1 cellular context compared by ENCODE assay signal in the genomic region with DNA sequence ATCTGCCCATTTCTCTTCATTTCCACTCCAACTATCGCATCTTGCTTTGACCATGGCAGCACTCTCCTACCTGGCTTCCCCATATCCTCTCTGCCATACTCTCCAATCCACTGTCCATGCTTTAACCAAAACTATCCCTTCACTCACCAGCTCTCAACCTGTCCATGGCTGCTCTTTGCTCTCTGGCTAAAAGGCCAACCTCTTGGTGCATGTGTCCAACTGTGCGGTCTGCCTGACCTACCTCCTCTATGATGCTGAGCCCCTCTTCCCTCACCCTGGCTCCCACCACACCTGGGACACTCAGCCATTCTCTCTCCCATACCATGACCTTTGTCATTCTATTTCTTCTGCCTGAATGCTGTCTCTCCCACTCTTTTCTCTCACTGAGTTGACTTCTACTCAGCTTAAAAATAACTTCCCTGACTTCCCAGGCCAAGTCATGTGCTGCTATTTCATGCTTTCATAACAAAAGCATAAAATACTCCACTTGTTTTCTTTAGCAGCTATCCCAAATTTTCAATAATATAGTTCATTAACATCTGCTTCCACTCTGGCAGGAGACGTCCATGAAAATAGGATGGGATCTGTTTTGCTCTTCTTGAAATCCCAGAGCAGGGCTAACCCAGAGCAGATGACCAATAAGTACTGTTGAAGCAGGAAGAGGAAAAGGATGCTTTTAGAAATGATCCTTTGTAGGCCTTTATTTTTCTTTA.
TF ChIP-seq lines count a peak whose summit lies in the region.

No MANE protein-coding gene starts in this region.

TF ChIP-seq in WTC11, 78 proteins besides CTCF, POLR2A, EP300 and RAD21 (continued from another document):
- no peak for TF ChIP-seq STAT6 (CRISPR knock-in tag; conservative IDR thresholded peaks at IDR 0.05; ENCODE audit: low read depth)
